ENCODE assay signal across 28 cellular contexts in genomic region chr3:146881366-146881765, GRCh38.
"Had no signal": no experiment of that assay in that cellular context is flagged by ENCODE, and none has a peak within 500 bp of the region (broad histone marks: within the 10 kb centered on the region; RNA-seq: fewer than 3 reads in every experiment).

No MANE protein-coding gene starts in this region.

- H3K36me3 ChIP-seq: gastroesophageal sphincter, heart left ventricle, right lobe of liver, suprapubic skin, transverse colon, upper lobe of right lung, uterus had no signal

- H3K9me3 ChIP-seq: gastroesophageal sphincter, heart left ventricle, mucosa of descending colon, right lobe of liver, suprapubic skin, transverse colon, upper lobe of right lung, uterus had no signal

- H3K36me3 Mint-ChIP-seq: mesothelial cell of epicardium; naive B cell; natural killer cell treated with Interleukin-12 subunit alpha and Interleukin-12 subunit beta and Interleukin-15 and Interleukin-18, amount 100 ng/mL, for 72 hours had no signal

- H3K27me3 Mint-ChIP-seq: naive B cell; natural killer cell treated with Interleukin-12 subunit alpha and Interleukin-12 subunit beta and Interleukin-15 and Interleukin-18, amount 100 ng/mL, for 72 hours; progenitor cell of endocrine pancreas; stimulated activated naive CD8-positive, alpha-beta T cell treated with anti-CD3 and anti-CD28 coated beads, Interleukin-15, amount 100 ng/mL, for 72 hours had no signal

- H3K9ac ChIP-seq: parathyroid adenoma had no signal

- H2AFZ ChIP-seq: hepatocyte, parathyroid adenoma had no signal

- H3K4me1 ChIP-seq: foreskin keratinocyte, gastroesophageal sphincter, heart left ventricle, parathyroid adenoma, right lobe of liver, suprapubic skin, transverse colon, upper lobe of right lung, uterus had no signal

- FAIRE-seq: kidney, small intestine had no signal

- H3K4me3 Mint-ChIP-seq: mesothelial cell of epicardium; naive B cell; natural killer cell treated with Interleukin-12 subunit alpha and Interleukin-12 subunit beta and Interleukin-15 and Interleukin-18, amount 100 ng/mL, for 72 hours; neural crest cell; stimulated activated naive CD8-positive, alpha-beta T cell treated with anti-CD3 and anti-CD28 coated beads, Interleukin-15, amount 100 ng/mL, for 72 hours had no signal

- H3K9me3 Mint-ChIP-seq: mesothelial cell of epicardium had no signal

- H3K27ac Mint-ChIP-seq: mesothelial cell of epicardium; naive B cell; natural killer cell treated with Interleukin-12 subunit alpha and Interleukin-12 subunit beta and Interleukin-15 and Interleukin-18, amount 100 ng/mL, for 72 hours; progenitor cell of endocrine pancreas; stimulated activated naive CD8-positive, alpha-beta T cell treated with anti-CD3 and anti-CD28 coated beads, Interleukin-15, amount 100 ng/mL, for 72 hours had no signal

- H3K4me1 Mint-ChIP-seq: naive B cell; neural crest cell; stimulated activated naive CD8-positive, alpha-beta T cell treated with anti-CD3 and anti-CD28 coated beads, Interleukin-15, amount 100 ng/mL, for 72 hours had no signal

- H3K4me3 ChIP-seq: dorsolateral prefrontal cortex, gastroesophageal sphincter, heart left ventricle, hepatocyte, mucosa of descending colon, right lobe of liver, suprapubic skin, transverse colon, upper lobe of right lung, uterus had no signal

- ATAC-seq: esophagus mucosa; foreskin keratinocyte; gastroesophageal sphincter; heart left ventricle; left lobe of liver; mucosa of descending colon; natural killer cell treated with Interleukin-12 subunit alpha and Interleukin-12 subunit beta and Interleukin-15 and Interleukin-18, amount 100 ng/mL, for 72 hours; right lobe of liver; stimulated activated naive CD8-positive, alpha-beta T cell treated with anti-CD3 and anti-CD28 coated beads, Interleukin-15, amount 100 ng/mL, for 72 hours; upper lobe of right lung had no signal

- DNase-seq: dorsolateral prefrontal cortex; effector CD4-positive, alpha-beta T cell; foreskin keratinocyte; heart left ventricle; kidney; mesenchymal stem cell; mucosa of descending colon; naive B cell; small intestine; stimulated activated CD4-positive, alpha-beta T cell treated with anti-CD3 and anti-CD28 coated beads, Interleukin-15, amount 100 ng/mL, for 24 hours; stimulated activated CD4-positive, alpha-beta T cell treated with anti-CD3 and anti-CD28 coated beads, Interleukin-2, amount 100 ng/mL, for 48 hours; stimulated activated naive CD4-positive, alpha-beta T cell; stimulated activated naive CD8-positive, alpha-beta T cell treated with anti-CD3 and anti-CD28 coated beads, Interleukin-15, amount 100 ng/mL, for 72 hours; transverse colon; upper lobe of right lung; uterus had no signal

- H3K4me2 ChIP-seq: hepatocyte had no signal

- H3K27ac ChIP-seq: dorsolateral prefrontal cortex, epithelial cell of prostate, foreskin keratinocyte, gastroesophageal sphincter, heart left ventricle, hepatocyte, parathyroid adenoma, right lobe of liver, suprapubic skin, transverse colon, upper lobe of right lung, uterus had no signal

- H3K79me2 ChIP-seq: hepatocyte, parathyroid adenoma had no signal

- H3K27me3 ChIP-seq: foreskin keratinocyte, gastroesophageal sphincter, heart left ventricle, hepatocyte, right lobe of liver, suprapubic skin, transverse colon, upper lobe of right lung, uterus had no signal
